ENCODE assay signal across 1 cellular context in genomic region chr3:195907730-195908438, GRCh38.
A peak's percentile ranks its signal among the peaks of the same experiment; 100 is the strongest.
TF ChIP-seq lines count a peak whose summit lies in the region.

No MANE protein-coding gene starts in this region.

TF ChIP-seq in GM12878, 131 proteins besides CTCF, POLR2A, EP300 and RAD21 (continued from another document):
- no peak for TF ChIP-seq BCL11A (IDR thresholded peaks at IDR 0.05; ENCODE audit: low read depth, low read length)
- TF ChIP-seq USF1 (IDR thresholded peaks at IDR 0.05; ENCODE audit: borderline replicate concordance, extremely low read length, insufficient read depth, low read depth, low read length): peak; percentile 90
- TF ChIP-seq NKRF (conservative IDR thresholded peaks at IDR 0.05): peak; percentile 37; the same call in 1 of the 2 replicates
- TF ChIP-seq ZNF384 (IDR thresholded peaks at IDR 0.05; ENCODE audit: borderline replicate concordance, low read depth, low read length): no peak
